ENCODE assay signal across 2 cellular contexts in the genomic region with DNA sequence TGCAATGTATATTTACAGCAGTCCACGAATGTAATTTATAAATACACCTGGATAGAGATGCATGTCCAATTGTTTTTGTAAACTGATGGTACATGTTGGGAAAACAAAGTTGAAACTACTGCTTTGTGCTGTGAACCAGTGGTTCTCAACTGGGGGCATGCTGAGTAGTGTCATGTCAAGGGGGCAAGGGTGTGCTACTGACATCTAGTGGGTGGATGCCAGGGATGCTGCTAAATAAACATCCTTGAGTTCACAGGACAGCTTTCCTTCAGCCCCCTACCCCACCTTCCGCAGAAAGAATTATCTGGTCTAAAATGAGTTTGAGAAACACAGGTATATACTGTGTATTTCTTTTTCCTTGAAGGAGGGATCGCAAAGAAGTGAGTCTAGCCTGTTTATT.
TF ChIP-seq lines count a peak whose summit lies in the region.

No MANE protein-coding gene starts in this region.

TF ChIP-seq in H1, 55 proteins besides CTCF, POLR2A, EP300 and RAD21 (continued from another document):
- 0 out of 4 replicates have a peak, but pooled peaks of 1 of the 2 experiments have one; percentile 32 for TF ChIP-seq SIN3A (conservative IDR thresholded peaks at IDR 0.05 in 1 of 2, IDR thresholded peaks at IDR 0.05 in 1 of 2; ENCODE audit: low read depth in 1 of 2, low read length in 2 of 2)

TF ChIP-seq in neural cell, 6 proteins besides CTCF, POLR2A, EP300 and RAD21 (continued from another document):
- TF ChIP-seq, protein P1, sequence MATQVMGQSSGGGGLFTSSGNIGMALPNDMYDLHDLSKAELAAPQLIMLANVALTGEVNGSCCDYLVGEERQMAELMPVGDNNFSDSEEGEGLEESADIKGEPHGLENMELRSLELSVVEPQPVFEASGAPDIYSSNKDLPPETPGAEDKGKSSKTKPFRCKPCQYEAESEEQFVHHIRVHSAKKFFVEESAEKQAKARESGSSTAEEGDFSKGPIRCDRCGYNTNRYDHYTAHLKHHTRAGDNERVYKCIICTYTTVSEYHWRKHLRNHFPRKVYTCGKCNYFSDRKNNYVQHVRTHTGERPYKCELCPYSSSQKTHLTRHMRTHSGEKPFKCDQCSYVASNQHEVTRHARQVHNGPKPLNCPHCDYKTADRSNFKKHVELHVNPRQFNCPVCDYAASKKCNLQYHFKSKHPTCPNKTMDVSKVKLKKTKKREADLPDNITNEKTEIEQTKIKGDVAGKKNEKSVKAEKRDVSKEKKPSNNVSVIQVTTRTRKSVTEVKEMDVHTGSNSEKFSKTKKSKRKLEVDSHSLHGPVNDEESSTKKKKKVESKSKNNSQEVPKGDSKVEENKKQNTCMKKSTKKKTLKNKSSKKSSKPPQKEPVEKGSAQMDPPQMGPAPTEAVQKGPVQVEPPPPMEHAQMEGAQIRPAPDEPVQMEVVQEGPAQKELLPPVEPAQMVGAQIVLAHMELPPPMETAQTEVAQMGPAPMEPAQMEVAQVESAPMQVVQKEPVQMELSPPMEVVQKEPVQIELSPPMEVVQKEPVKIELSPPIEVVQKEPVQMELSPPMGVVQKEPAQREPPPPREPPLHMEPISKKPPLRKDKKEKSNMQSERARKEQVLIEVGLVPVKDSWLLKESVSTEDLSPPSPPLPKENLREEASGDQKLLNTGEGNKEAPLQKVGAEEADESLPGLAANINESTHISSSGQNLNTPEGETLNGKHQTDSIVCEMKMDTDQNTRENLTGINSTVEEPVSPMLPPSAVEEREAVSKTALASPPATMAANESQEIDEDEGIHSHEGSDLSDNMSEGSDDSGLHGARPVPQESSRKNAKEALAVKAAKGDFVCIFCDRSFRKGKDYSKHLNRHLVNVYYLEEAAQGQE (IDR thresholded peaks at IDR 0.05; ENCODE audit: borderline replicate concordance): no peak
